In genomic region chr2:196160101-196160500, GRCh38 we compare ENCODE assay signal across 1 cellular context.
A peak's percentile ranks its signal among the peaks of the same experiment; 100 is the strongest.
TF ChIP-seq lines count a peak whose summit lies in the region.

No MANE protein-coding gene starts in this region.

TF ChIP-seq in HEK293, 187 proteins besides CTCF, POLR2A, EP300 and RAD21 (continued from another document):
- TF ChIP-seq PRDM6 (tag by site-specific recombination; IDR thresholded peaks at IDR 0.05) (peak; percentile 78), WT1 (tag by site-specific recombination; IDR thresholded peaks at IDR 0.05) (peak; percentile 26; the same call in 1 of the 2 replicates)
- TF ChIP-seq, protein P1, sequence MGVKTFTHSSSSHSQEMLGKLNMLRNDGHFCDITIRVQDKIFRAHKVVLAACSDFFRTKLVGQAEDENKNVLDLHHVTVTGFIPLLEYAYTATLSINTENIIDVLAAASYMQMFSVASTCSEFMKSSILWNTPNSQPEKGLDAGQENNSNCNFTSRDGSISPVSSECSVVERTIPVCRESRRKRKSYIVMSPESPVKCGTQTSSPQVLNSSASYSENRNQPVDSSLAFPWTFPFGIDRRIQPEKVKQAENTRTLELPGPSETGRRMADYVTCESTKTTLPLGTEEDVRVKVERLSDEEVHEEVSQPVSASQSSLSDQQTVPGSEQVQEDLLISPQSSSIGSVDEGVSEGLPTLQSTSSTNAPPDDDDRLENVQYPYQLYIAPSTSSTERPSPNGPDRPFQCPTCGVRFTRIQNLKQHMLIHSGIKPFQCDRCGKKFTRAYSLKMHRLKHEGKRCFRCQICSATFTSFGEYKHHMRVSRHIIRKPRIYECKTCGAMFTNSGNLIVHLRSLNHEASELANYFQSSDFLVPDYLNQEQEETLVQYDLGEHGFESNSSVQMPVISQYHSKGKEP (tag by site-specific recombination; IDR thresholded peaks at IDR 0.05), result 0 out of 2 replicates have a peak, but pooled peaks have one; percentile 24
